18 cellular contexts compared by ENCODE assay signal in the genomic region with DNA sequence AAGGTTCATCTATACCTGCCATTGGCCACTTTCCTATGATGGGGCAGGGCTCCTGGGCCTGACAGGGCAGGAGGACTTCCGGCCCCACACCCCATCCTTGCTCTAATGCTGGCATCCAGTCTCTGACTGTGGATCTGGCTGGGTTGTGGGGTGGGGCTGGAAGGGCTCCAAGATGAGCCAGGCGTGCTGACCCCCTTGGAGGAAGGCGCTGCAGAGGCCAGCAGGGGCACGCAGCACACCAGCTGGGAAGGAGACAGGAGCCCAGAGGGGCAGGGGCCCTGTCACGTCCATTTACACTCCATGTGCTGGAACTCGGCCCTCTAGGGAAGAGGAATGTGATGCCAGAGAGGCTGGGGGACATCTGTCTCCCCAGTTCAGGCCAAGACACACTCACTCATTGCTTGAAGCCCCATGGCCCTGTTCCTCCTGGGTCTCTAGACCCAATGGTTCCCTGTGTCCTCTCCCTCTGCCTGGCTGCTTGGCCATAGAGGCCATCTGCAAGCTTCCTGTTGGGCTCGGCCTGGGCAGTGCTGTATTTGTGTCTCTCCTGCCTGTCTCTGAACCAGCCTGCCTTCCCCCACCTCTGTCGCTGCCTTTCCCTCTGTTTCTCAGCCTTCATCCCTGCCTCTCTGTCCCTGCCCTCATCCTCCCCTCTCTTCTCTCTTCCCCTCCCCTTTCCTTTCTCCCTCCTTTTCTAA.
"Had no signal": no experiment of that assay in that cellular context is flagged by ENCODE, and none has a peak within 500 bp of the region (broad histone marks: within the 10 kb centered on the region; RNA-seq: fewer than 3 reads in every experiment).

No MANE protein-coding gene starts in this region.

- DNase-seq: activated CD4-positive, alpha-beta T cell treated with anti-CD3 and anti-CD28 coated beads for 1 hour; activated CD4-positive, alpha-beta T cell treated with anti-CD3 and anti-CD28 coated beads, Interleukin-2, amount 50 U/mL, for 48 hours; activated CD8-positive, alpha-beta memory T cell treated with anti-CD3 and anti-CD28 coated beads, Interleukin-2, amount 10 ng/mL, durations not matched to agents 7 days and 5 days; activated gamma-delta T cell; activated naive CD8-positive, alpha-beta T cell treated with anti-CD3 and anti-CD28 coated beads for 36 hours; activated T-cell treated with anti-CD3 and anti-CD28 coated beads, Interleukin-2, amount 50 U/mL, for 48 hours; effector CD4-positive, alpha-beta T cell; foreskin melanocyte; naive thymus-derived CD8-positive, alpha-beta T cell; ovary; stimulated activated CD4-positive, alpha-beta T cell treated with anti-CD3 and anti-CD28 coated beads, Interleukin-15, amount 100 ng/mL, for 24 hours; stimulated activated CD4-positive, alpha-beta T cell treated with anti-CD3 and anti-CD28 coated beads, Interleukin-4, amount 100 ng/mL, for 24 hours; stimulated activated naive CD8-positive, alpha-beta T cell treated with anti-CD3 and anti-CD28 coated beads, Interleukin-15, amount 100 ng/mL, for 72 hours; T-helper 9 cell; testis; uterus had no signal

- FAIRE-seq: colon had no signal

- H3K4me3 Mint-ChIP-seq: activated CD8-positive, alpha-beta memory T cell treated with anti-CD3 and anti-CD28 coated beads, Interleukin-2, amount 10 ng/mL, durations not matched to agents 7 days and 5 days; activated naive CD8-positive, alpha-beta T cell treated with anti-CD3 and anti-CD28 coated beads for 36 hours; naive thymus-derived CD8-positive, alpha-beta T cell; stimulated activated naive CD8-positive, alpha-beta T cell treated with anti-CD3 and anti-CD28 coated beads, Interleukin-15, amount 100 ng/mL, for 72 hours had no signal

- ATAC-seq: activated CD8-positive, alpha-beta memory T cell treated with anti-CD3 and anti-CD28 coated beads, Interleukin-2, amount 10 ng/mL, durations not matched to agents 7 days and 5 days; naive thymus-derived CD8-positive, alpha-beta T cell; stimulated activated naive CD8-positive, alpha-beta T cell treated with anti-CD3 and anti-CD28 coated beads, Interleukin-15, amount 100 ng/mL, for 72 hours had no signal

- H3K27ac Mint-ChIP-seq: activated CD8-positive, alpha-beta memory T cell treated with anti-CD3 and anti-CD28 coated beads, Interleukin-2, amount 10 ng/mL, durations not matched to agents 7 days and 5 days; activated naive CD8-positive, alpha-beta T cell treated with anti-CD3 and anti-CD28 coated beads for 36 hours; naive thymus-derived CD8-positive, alpha-beta T cell had no signal

- H3K36me3 Mint-ChIP-seq: activated CD8-positive, alpha-beta memory T cell treated with anti-CD3 and anti-CD28 coated beads, Interleukin-2, amount 10 ng/mL, durations not matched to agents 7 days and 5 days; activated naive CD8-positive, alpha-beta T cell treated with anti-CD3 and anti-CD28 coated beads for 36 hours; naive thymus-derived CD8-positive, alpha-beta T cell had no signal

- H3K36me3 ChIP-seq: ovary, uterus had no signal

- H3K4me1 Mint-ChIP-seq: activated CD8-positive, alpha-beta memory T cell treated with anti-CD3 and anti-CD28 coated beads, Interleukin-2, amount 10 ng/mL, durations not matched to agents 7 days and 5 days; activated naive CD8-positive, alpha-beta T cell treated with anti-CD3 and anti-CD28 coated beads for 36 hours; naive thymus-derived CD8-positive, alpha-beta T cell; stimulated activated naive CD8-positive, alpha-beta T cell treated with anti-CD3 and anti-CD28 coated beads, Interleukin-15, amount 100 ng/mL, for 72 hours had no signal

- H3K27me3 ChIP-seq: ovary, testis, uterus had no signal

- H3K4me3 ChIP-seq: lung, ovary, testis, uterus had no signal

- H3K4me1 ChIP-seq: testis, uterus had no signal

- H3K9me3 Mint-ChIP-seq: activated naive CD8-positive, alpha-beta T cell treated with anti-CD3 and anti-CD28 coated beads for 36 hours; naive thymus-derived CD8-positive, alpha-beta T cell; stimulated activated naive CD8-positive, alpha-beta T cell treated with anti-CD3 and anti-CD28 coated beads, Interleukin-15, amount 100 ng/mL, for 72 hours had no signal

- H3K9me3 ChIP-seq: ovary, testis, uterus had no signal

- H3K27ac ChIP-seq: ovary, testis, uterus had no signal
